ENCODE assay signal across 15 cellular contexts in the genomic region with DNA sequence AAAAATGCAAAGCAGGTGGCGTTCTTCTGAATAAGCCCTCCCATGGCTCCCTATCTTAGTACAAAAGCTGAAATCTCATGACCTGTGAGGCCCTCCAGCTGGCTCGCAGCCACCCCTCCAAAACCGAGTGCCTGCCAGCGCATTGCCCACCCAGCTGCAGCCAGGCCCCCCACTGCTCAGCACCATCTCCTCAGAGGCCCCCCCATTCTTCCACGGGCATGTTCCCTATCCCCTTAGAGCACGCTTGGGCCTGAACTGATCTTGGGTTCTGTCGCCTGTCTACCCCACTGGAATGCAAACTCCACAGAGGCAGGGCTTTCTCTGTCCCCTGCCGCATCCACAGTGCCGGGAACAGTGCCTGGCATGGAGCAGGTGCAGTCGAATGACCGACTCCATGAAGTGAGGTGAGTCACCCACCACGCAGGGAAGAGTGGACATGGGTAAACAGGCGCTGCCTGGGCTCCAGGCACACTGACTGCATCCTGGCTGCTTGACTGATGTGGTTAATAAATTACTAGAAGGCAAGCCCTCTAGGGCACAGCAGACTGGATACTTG. TPM values are rescaled to one million over a fixed set of nuclear protein-coding genes. Genes with fewer than 3 reads are reported as not detected.
A peak's percentile ranks its signal among the peaks of the same experiment; 100 is the strongest.
DNase-seq lines count a peak whose midpoint lies in the region; ATAC-seq and TF ChIP-seq lines count a peak whose summit lies in the region.
"Had no signal": no experiment of that assay in that cellular context is flagged by ENCODE, and none has a peak within 500 bp of the region (broad histone marks: within the 10 kb centered on the region; RNA-seq: fewer than 3 reads in every experiment).

No MANE protein-coding gene starts in this region.

- TF ChIP-seq CTCF in adrenal gland (IDR thresholded peaks at IDR 0.05) (no peak), upper lobe of right lung (IDR thresholded peaks at IDR 0.05) (no peak), BE2C (IDR thresholded peaks at IDR 0.05; ENCODE audit: low read depth, low read length) (no peak)

- ATAC-seq in activated naive CD8-positive, alpha-beta T cell treated with anti-CD3 and anti-CD28 coated beads, Interleukin-2, amount 50 U/mL, for 24 hours = no peak
- ATAC-seq in upper lobe of right lung (peak; percentile 91), GM19328 (IDR thresholded peaks at IDR 0.05; ENCODE audit: unreplicated experiment) (no peak)
- ATAC-seq in stimulated activated effector memory CD8-positive, alpha-beta T cell treated with anti-CD3 and anti-CD28 coated beads, Interleukin-12 subunit alpha, Interleukin-12 subunit beta, amount 100 ng/mL, for 72 hours = no peak
- ATAC-seq: left cardiac atrium, T-cell had no signal

- H3K9me3 Mint-ChIP-seq in activated naive CD8-positive, alpha-beta T cell treated with anti-CD3 and anti-CD28 coated beads for 36 hours = no peaks in the 10 kb centered on the region
- H3K9me3 Mint-ChIP-seq in activated naive CD8-positive, alpha-beta T cell treated with anti-CD3 and anti-CD28 coated beads, Interleukin-2, amount 50 U/mL, for 24 hours = no peaks in the 10 kb centered on the region
- H3K9me3 Mint-ChIP-seq in stimulated activated effector memory CD8-positive, alpha-beta T cell treated with anti-CD3 and anti-CD28 coated beads, Interleukin-12 subunit alpha, Interleukin-12 subunit beta, amount 100 ng/mL, for 72 hours = no peaks in the 10 kb centered on the region
- H3K9me3 Mint-ChIP-seq: T-cell had no signal

- WGBS in adrenal gland, 4 donors = 68 to 78% (median 74%) methylated on average over 12 to 13 of the region's 13 CpGs

- no peak overlapping the region for H3K27ac ChIP-seq in adrenal gland
- no peak overlapping the region for H3K27ac ChIP-seq in upper lobe of right lung
- H3K27ac ChIP-seq: esophagus muscularis mucosa had no signal

- H3K27me3 ChIP-seq in adrenal gland = no peaks in the 10 kb centered on the region
- peaks cover 15% of the 10 kb centered on the region for H3K27me3 ChIP-seq in upper lobe of right lung
- H3K27me3 ChIP-seq in BE2C = no peaks in the 10 kb centered on the region

- H3K4me1 Mint-ChIP-seq in activated naive CD8-positive, alpha-beta T cell treated with anti-CD3 and anti-CD28 coated beads for 36 hours = no peaks in the 10 kb centered on the region
- no peaks in the 10 kb centered on the region for H3K4me1 Mint-ChIP-seq in activated naive CD8-positive, alpha-beta T cell treated with anti-CD3 and anti-CD28 coated beads, Interleukin-2, amount 50 U/mL, for 24 hours
- no peaks in the 10 kb centered on the region for H3K4me1 Mint-ChIP-seq in stimulated activated effector memory CD8-positive, alpha-beta T cell treated with anti-CD3 and anti-CD28 coated beads, Interleukin-12 subunit alpha, Interleukin-12 subunit beta, amount 100 ng/mL, for 72 hours
- H3K4me1 Mint-ChIP-seq: T-cell had no signal

- TF ChIP-seq POLR2A in adrenal gland (IDR thresholded peaks at IDR 0.05) = no peak

- no peak overlapping the region for H3K4me3 Mint-ChIP-seq in activated naive CD8-positive, alpha-beta T cell treated with anti-CD3 and anti-CD28 coated beads for 36 hours
- H3K4me3 Mint-ChIP-seq in activated naive CD8-positive, alpha-beta T cell treated with anti-CD3 and anti-CD28 coated beads, Interleukin-2, amount 50 U/mL, for 24 hours = no peak overlapping the region
- H3K4me3 Mint-ChIP-seq in stimulated activated effector memory CD8-positive, alpha-beta T cell treated with anti-CD3 and anti-CD28 coated beads, Interleukin-12 subunit alpha, Interleukin-12 subunit beta, amount 100 ng/mL, for 72 hours = no peak overlapping the region
- H3K4me3 Mint-ChIP-seq: T-cell had no signal

- intact Hi-C loops in adrenal gland (cut with DNase I) = loop anchor here in 1 of 2 donors (10.0 kb wide), 1 partner anchor 429 kb away; no protein-coding TSS in a partner anchor
- intact Hi-C loops in upper lobe of right lung (cut with DNase I) = loop anchor here (10.0 kb wide), 1 partner anchor 429 kb away; no protein-coding TSS in a partner anchor

- peaks cover 10% of the 10 kb centered on the region for H3K27me3 Mint-ChIP-seq in activated naive CD8-positive, alpha-beta T cell treated with anti-CD3 and anti-CD28 coated beads for 36 hours
- peaks cover 8% of the 10 kb centered on the region for H3K27me3 Mint-ChIP-seq in activated naive CD8-positive, alpha-beta T cell treated with anti-CD3 and anti-CD28 coated beads, Interleukin-2, amount 50 U/mL, for 24 hours

- H3K4me1 ChIP-seq in adrenal gland (replicated peaks in 1 of 2) (no peaks in the 10 kb centered on the region), upper lobe of right lung (no peaks in the 10 kb centered on the region), BE2C (peaks cover 11% of the 10 kb centered on the region)

- peak overlapping the region; percentile 8 for H3K27ac Mint-ChIP-seq in activated naive CD8-positive, alpha-beta T cell treated with anti-CD3 and anti-CD28 coated beads for 36 hours
- no peak overlapping the region for H3K27ac Mint-ChIP-seq in activated naive CD8-positive, alpha-beta T cell treated with anti-CD3 and anti-CD28 coated beads, Interleukin-2, amount 50 U/mL, for 24 hours
- no peak overlapping the region for H3K27ac Mint-ChIP-seq in stimulated activated effector memory CD8-positive, alpha-beta T cell treated with anti-CD3 and anti-CD28 coated beads, Interleukin-12 subunit alpha, Interleukin-12 subunit beta, amount 100 ng/mL, for 72 hours
- H3K27ac Mint-ChIP-seq: T-cell had no signal

- DNase-seq in activated naive CD8-positive, alpha-beta T cell treated with anti-CD3 and anti-CD28 coated beads for 36 hours = no peak
- DNase-seq in activated naive CD8-positive, alpha-beta T cell treated with anti-CD3 and anti-CD28 coated beads, Interleukin-2, amount 50 U/mL, for 24 hours = no peak
- DNase-seq in adrenal gland (peak in 5 of 7 donors; percentile 8 to 43 (median 11)), kidney tubule cell (ENCODE audit: low spot score) (peak; percentile 95), upper lobe of right lung (peak; percentile 82), BE2C (no peak)
- DNase-seq in stimulated activated effector memory CD8-positive, alpha-beta T cell treated with anti-CD3 and anti-CD28 coated beads, Interleukin-12 subunit alpha, Interleukin-12 subunit beta, amount 100 ng/mL, for 72 hours (ENCODE audit: low spot score in 2 of 2) = no peak
- DNase-seq: amygdala, left cardiac atrium, NCI-H748 treated with DMSO at 0.1 percent for 48 hours, retina, T-cell had no signal

- H3K4me3 ChIP-seq in adrenal gland = no peak overlapping the region
- H3K4me3 ChIP-seq in upper lobe of right lung = no peak overlapping the region
- no peak overlapping the region for H3K4me3 ChIP-seq in BE2C (ENCODE audit: low read depth, low read length)
- H3K4me3 ChIP-seq: esophagus muscularis mucosa had no signal

- H3K36me3 ChIP-seq in adrenal gland (replicated peaks in 1 of 2) (no peaks in the 10 kb centered on the region), upper lobe of right lung (no peaks in the 10 kb centered on the region), BE2C (no peaks in the 10 kb centered on the region)
- H3K36me3 ChIP-seq: esophagus muscularis mucosa had no signal

- H3K9me3 ChIP-seq in adrenal gland (replicated peaks in 1 of 3) (no peaks in the 10 kb centered on the region), upper lobe of right lung (no peaks in the 10 kb centered on the region), BE2C (no peaks in the 10 kb centered on the region)
- H3K9me3 ChIP-seq: esophagus muscularis mucosa had no signal

- H3K36me3 Mint-ChIP-seq in activated naive CD8-positive, alpha-beta T cell treated with anti-CD3 and anti-CD28 coated beads for 36 hours = no peaks in the 10 kb centered on the region
- no peaks in the 10 kb centered on the region for H3K36me3 Mint-ChIP-seq in activated naive CD8-positive, alpha-beta T cell treated with anti-CD3 and anti-CD28 coated beads, Interleukin-2, amount 50 U/mL, for 24 hours (ENCODE audit: low read depth)
- no peaks in the 10 kb centered on the region for H3K36me3 Mint-ChIP-seq in stimulated activated effector memory CD8-positive, alpha-beta T cell treated with anti-CD3 and anti-CD28 coated beads, Interleukin-12 subunit alpha, Interleukin-12 subunit beta, amount 100 ng/mL, for 72 hours
- H3K36me3 Mint-ChIP-seq: T-cell had no signal

RNA-seq across cellular contexts. Expression of a gene that starts 11.3 kb away (rescaled TPM):
- under 1 TPM; 0.36 to 0.37 TPM for total RNA-seq in activated naive CD8-positive, alpha-beta T cell treated with anti-CD3 and anti-CD28 coated beads for 36 hours
- 1 to 10 TPM; 1.6 to 4.8 (median 2.9) TPM for total RNA-seq in adrenal gland
- polyA plus RNA-seq in adrenal gland = 1 to 10 TPM; 1.6 to 4.8 (median 1.8) TPM
- total RNA-seq in upper lobe of right lung = 3.6 TPM
- 0.45 TPM for polyA plus RNA-seq in BE2C (2012; ENCODE audit: insufficient read depth, insufficient read length, low read depth)

RNA-seq across cellular contexts. Expression of a gene that starts 38.9 kb away (rescaled TPM):
- under 1 TPM in 1 of 2 experiments, not detected in 1; 0.29 TPM for total RNA-seq in activated naive CD8-positive, alpha-beta T cell treated with anti-CD3 and anti-CD28 coated beads for 36 hours
- total RNA-seq in adrenal gland (1 to 10 TPM in 3 of 8 donors, under 1 TPM in 1, not detected in 4; 0.65 to 7.4 (median 2.1) TPM), upper lobe of right lung (not detected)
- polyA plus RNA-seq in adrenal gland = 1 to 10 TPM; 2.8 to 8.8 (median 3.9) TPM
- polyA plus RNA-seq in BE2C (2012; ENCODE audit: insufficient read depth, insufficient read length, low read depth) = 39.4 TPM
- total RNA-seq: activated CD8-positive, alpha-beta memory T cell treated with anti-CD3 and anti-CD28 coated beads for 36 hours; T-cell had no signal

Comparison
In these comparisons a context has a peak if more than half of its experiments do, and no peak if none do; other contexts are left out.
1. DNase-seq: peak in adrenal gland (5 of 7), kidney tubule cell (single experiment) and upper lobe of right lung (single experiment); none in activated naive CD8-positive, alpha-beta T cell treated with anti-CD3 and anti-CD28 coated beads for 36 hours (single experiment), activated naive CD8-positive, alpha-beta T cell treated with anti-CD3 and anti-CD28 coated beads, Interleukin-2, amount 50 U/mL, for 24 hours (single experiment), stimulated activated effector memory CD8-positive, alpha-beta T cell treated with anti-CD3 and anti-CD28 coated beads, Interleukin-12 subunit alpha, Interleukin-12 subunit beta, amount 100 ng/mL, for 72 hours (0 of 2) and BE2C (single experiment).